Comparison of ENCODE assay signal across 37 cellular contexts in genomic region chr5:170446365-170446764, GRCh38. TPM values are rescaled to one million over a fixed set of nuclear protein-coding genes. Genes with fewer than 3 reads are reported as not detected.
"Had no signal": no experiment of that assay in that cellular context is flagged by ENCODE, and none has a peak within 500 bp of the region (broad histone marks: within the 10 kb centered on the region; RNA-seq: fewer than 3 reads in every experiment).

No MANE protein-coding gene starts in this region.

- H3K27ac ChIP-seq: KMS-11 had no signal

- DNase-seq: Karpas-422, Kasumi-1, MG63, MM.1S, MV-4-11, NCI-H1048, NCI-H1092, NCI-H1092 treated with DMSO at 0.1 percent for 48 hours, NCI-H1105, NCI-H1105 treated with DMSO at 0.1 percent for 48 hours, NCI-H1417, NCI-H1417 treated with DMSO at 0.1 percent for 48 hours, NCI-H1436, NCI-H1436 treated with DMSO at 0.1 percent for 48 hours, NCI-H146, NCI-H1694, NCI-H1694 treated with DMSO at 0.1 percent for 48 hours, NCI-H187, NCI-H187 treated with DMSO at 0.1 percent for 48 hours, NCI-H1930, NCI-H2029, NCI-H2029 treated with DMSO at 0.1 percent for 48 hours, NCI-H2081, NCI-H2081 treated with DMSO at 0.1 percent for 48 hours, NCI-H2107, NCI-H2171, NCI-H2171 treated with DMSO at 0.1 percent for 48 hours, NCI-H2227 treated with DMSO at 0.1 percent for 48 hours, NCI-H226, NCI-H345, NCI-H446, NCI-H446 treated with DMSO at 0.1 percent for 48 hours, NCI-H510A had no signal

- H3K9me3 ChIP-seq: MG63 had no signal

- H3K27me3 ChIP-seq: MG63 had no signal

- H3K4me3 ChIP-seq: MG63 had no signal

- H3K36me3 ChIP-seq: MG63 had no signal

RNA-seq across cellular contexts. Expression of gene KCNMB1, which starts 57.2 kb away (rescaled TPM):
- total RNA-seq: LHCN-M2, MCF 10A, NCI-H460 had no signal

RNA-seq across cellular contexts. Expression of gene KCNIP1, which starts 57.5 kb away (rescaled TPM):
- total RNA-seq: LHCN-M2, MCF 10A, NCI-H460 had no signal
